In the genomic region with DNA sequence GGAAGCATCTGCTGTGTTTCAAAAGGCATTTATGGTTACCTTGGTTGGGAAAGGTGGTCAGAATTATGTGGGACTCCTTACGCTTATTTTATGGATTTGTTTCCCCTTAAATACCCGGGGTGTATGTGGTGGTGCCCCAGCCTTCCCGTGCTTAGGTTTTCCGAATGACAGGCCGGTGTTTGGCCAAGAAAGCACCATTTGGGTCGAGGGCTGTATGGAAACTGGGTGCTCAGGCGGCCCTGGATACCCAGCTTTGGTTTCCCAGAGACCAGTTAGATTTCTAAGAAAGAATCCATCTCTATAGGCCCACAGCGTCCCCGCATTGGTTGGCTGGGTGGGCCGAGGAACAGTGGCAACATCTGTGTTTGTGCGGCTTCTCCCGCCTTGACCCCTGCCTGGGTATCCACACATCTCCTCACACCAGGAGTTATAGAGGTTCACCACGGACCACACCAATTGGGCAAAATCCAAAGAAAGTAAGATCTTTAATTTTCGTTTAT, we compare ENCODE assay signal across 11 cellular contexts. TPM values are rescaled to one million over a fixed set of nuclear protein-coding genes. Genes with fewer than 3 reads are reported as not detected.
DNase-seq lines count a peak whose midpoint lies in the region; ATAC-seq, FAIRE-seq and TF ChIP-seq lines count a peak whose summit lies in the region.
"Had no signal": no experiment of that assay in that cellular context is flagged by ENCODE, and none has a peak within 500 bp of the region (broad histone marks: within the 10 kb centered on the region; RNA-seq: fewer than 3 reads in every experiment).

No MANE protein-coding gene starts in this region.

- H3K36me3 Mint-ChIP-seq in activated T-cell treated with anti-CD3 and anti-CD28 coated beads, Interleukin-2, amount 50 U/mL, for 72 hours (ENCODE audit: insufficient read depth in 2 of 2): no peaks in the 10 kb centered on the region
- H3K36me3 Mint-ChIP-seq: CD4-positive, CD25-positive, alpha-beta regulatory T cell had no signal

- no peak overlapping the region for H3K27ac Mint-ChIP-seq in activated T-cell treated with anti-CD3 and anti-CD28 coated beads, Interleukin-2, amount 50 U/mL, for 72 hours
- H3K27ac Mint-ChIP-seq: CD4-positive, CD25-positive, alpha-beta regulatory T cell; T-helper 1 cell treated with Interleukin-12 subunit alpha and Interleukin-12 subunit beta and Interleukin-4 antibody, amounts not matched to agents 30 μg/mL and 1 μg/mL, for 36 hours had no signal

- FAIRE-seq in bronchial epithelial cell (lab: Jason Lieb, UNC): no peak
- FAIRE-seq: colon had no signal

- H3K9me3 ChIP-seq in lung (ENCODE audit: control insufficient read depth in 2 of 2, insufficient read depth in 1 of 2, low read length in 1 of 2): no peaks in the 10 kb centered on the region
- H3K9me3 ChIP-seq in tibial artery: no peaks in the 10 kb centered on the region

- peak overlapping the region; percentile 72 for H3K4me3 ChIP-seq in bronchial epithelial cell (ENCODE audit: low read depth, low read length)
- peak overlapping the region; percentile 54 for H3K4me3 ChIP-seq in lung
- peak overlapping the region; percentile 67 for H3K4me3 ChIP-seq in tibial artery

- H3K27me3 Mint-ChIP-seq in activated T-cell treated with anti-CD3 and anti-CD28 coated beads, Interleukin-2, amount 50 U/mL, for 72 hours (ENCODE audit: low read depth): peaks cover 37% of the 10 kb centered on the region

- 82 to 83% methylated on average over 14 of the region's 14 CpGs for WGBS in lung, 2 donors

- TF ChIP-seq CTCF in bronchial epithelial cell (IDR thresholded peaks at IDR 0.05; ENCODE audit: insufficient read depth, low read length, severe bottlenecking): no peak
- no peak for TF ChIP-seq CTCF in lung (IDR thresholded peaks at IDR 0.05; ENCODE audit: control extremely low read depth, extremely low read depth)
- TF ChIP-seq CTCF in tibial artery (IDR thresholded peaks at IDR 0.05): no peak

- H3K27me3 ChIP-seq in bronchial epithelial cell (ENCODE audit: control insufficient read depth, insufficient read depth, low read length) (no peaks in the 10 kb centered on the region), lung (ENCODE audit: control insufficient read depth, insufficient read depth) (no peaks in the 10 kb centered on the region), tibial artery (no peaks in the 10 kb centered on the region)

- H3K36me3 ChIP-seq in bronchial epithelial cell (ENCODE audit: control insufficient read depth, insufficient read depth, low read length): no peaks in the 10 kb centered on the region
- no peaks in the 10 kb centered on the region for H3K36me3 ChIP-seq in lung (ENCODE audit: control insufficient read depth in 2 of 2, insufficient read depth in 2 of 2, low read length in 2 of 2)
- no peaks in the 10 kb centered on the region for H3K36me3 ChIP-seq in tibial artery

- no peaks in the 10 kb centered on the region for H3K9me3 Mint-ChIP-seq in activated T-cell treated with anti-CD3 and anti-CD28 coated beads, Interleukin-2, amount 50 U/mL, for 72 hours
- H3K9me3 Mint-ChIP-seq: T-helper 1 cell treated with Interleukin-12 subunit alpha and Interleukin-12 subunit beta and Interleukin-4 antibody, amounts not matched to agents 30 μg/mL and 1 μg/mL, for 36 hours had no signal

- peak overlapping the region; percentile 43 to 57 for H3K4me3 Mint-ChIP-seq in activated T-cell treated with anti-CD3 and anti-CD28 coated beads, Interleukin-2, amount 50 U/mL, for 72 hours
- H3K4me3 Mint-ChIP-seq: T-helper 1 cell treated with Interleukin-12 subunit alpha and Interleukin-12 subunit beta and Interleukin-4 antibody, amounts not matched to agents 30 μg/mL and 1 μg/mL, for 36 hours had no signal

- intact Hi-C loops in tibial artery (cut with DNase I; ENCODE audit: low total_unique reads): no loop called here

- ATAC-seq in activated T-cell treated with anti-CD3 and anti-CD28 coated beads, Interleukin-2, amount 50 U/mL, for 72 hours (replicated peaks in 1 of 2): no peak
- ATAC-seq in lung (ENCODE audit: insufficient read depth, low FRiP score): no peak

- H3K4me1 ChIP-seq in lung (ENCODE audit: control insufficient read depth in 2 of 2, insufficient read depth in 2 of 2, low read length in 2 of 2) (peaks cover 0 to 5% of the 10 kb centered on the region in 2 donors), tibial artery (peaks cover 0 to 26% (median 0%) of the 10 kb centered on the region in 4 donors)

- no peak for DNase-seq in activated T-cell treated with anti-CD3 and anti-CD28 coated beads, Interleukin-2, amount 50 U/mL, for 72 hours
- DNase-seq in activated T-cell treated with anti-CD3 and anti-CD28 coated beads, Interleukin-2, amount 50 U/mL, for 48 hours: no peak
- DNase-seq in bronchial epithelial cell (ENCODE audit: low read depth) (no peak), lung (ENCODE audit: low spot score) (no peak), tibial artery (no peak), superior temporal gyrus (ENCODE audit: extremely low spot score) (no peak), UCSD-AML1 (lab: John Stamatoyannopoulos, UW; ENCODE audit: unreplicated experiment) (no peak), GDM1 (lab: John Stamatoyannopoulos, UW) (no peak)
- DNase-seq: CD4-positive, CD25-positive, alpha-beta regulatory T cell had no signal

- no peaks in the 10 kb centered on the region for H3K4me1 Mint-ChIP-seq in activated T-cell treated with anti-CD3 and anti-CD28 coated beads, Interleukin-2, amount 50 U/mL, for 72 hours (ENCODE audit: low read depth)

- H3K27ac ChIP-seq in lung (ENCODE audit: low read depth in 1 of 2, low read length in 1 of 2) (no peak overlapping the region), tibial artery (peak overlapping the region; percentile 67 to 81)

RNA-seq across cellular contexts. Expression of a gene that starts 0.9 kb away (rescaled TPM):
- under 1 TPM; 0.24 to 0.30 TPM for total RNA-seq in activated T-cell treated with anti-CD3 and anti-CD28 coated beads, Interleukin-2, amount 50 U/mL, for 72 hours
- 37.4 and 44.7 TPM in 2 replicates for total RNA-seq in bronchial epithelial cell
- 10 to 100 TPM; 13.0 TPM for total RNA-seq in lung
- 1 to 10 TPM; 3.0 to 7.0 TPM for polyA plus RNA-seq in lung
- total RNA-seq: CD4-positive, CD25-positive, alpha-beta regulatory T cell had no signal
- polyA plus RNA-seq: CD4-positive, CD25-positive, alpha-beta regulatory T cell had no signal

Comparison
In these comparisons a context has a peak if more than half of its experiments do, and no peak if none do; other contexts are left out.
1. H3K27ac ChIP-seq: peak in tibial artery (2 of 2); none in lung (0 of 2).
2. RNA of a gene that starts 0.9 kb away (total RNA-seq): 37.4 to 44.7 TPM in bronchial epithelial cell and 13.0 TPM in lung; 0.24 to 0.30 TPM in activated T-cell treated with anti-CD3 and anti-CD28 coated beads, Interleukin-2, amount 50 U/mL, for 72 hours; every median in the first group is over 10 times any median in the second.
3. Peak in every context shown above with its lines, with median percentiles within 50 percentile points of each other: H3K4me3 ChIP-seq.